ENCODE assay signal across 11 cellular contexts in genomic region chr2:41933585-41934322, GRCh38.
A peak's percentile ranks its signal among the peaks of the same experiment; 100 is the strongest.
DNase-seq lines count a peak whose midpoint lies in the region; ATAC-seq, FAIRE-seq and TF ChIP-seq lines count a peak whose summit lies in the region.
"Had no signal": no experiment of that assay in that cellular context is flagged by ENCODE, and none has a peak within 500 bp of the region (broad histone marks: within the 10 kb centered on the region; RNA-seq: fewer than 3 reads in every experiment).

No MANE protein-coding gene starts in this region.

- no peak overlapping the region for H3K4me3 ChIP-seq in breast epithelium
- no peak overlapping the region for H3K4me3 ChIP-seq in lower leg skin (ENCODE audit: low read depth, poor library complexity, severe bottlenecking)

- H3K27me3 ChIP-seq in breast epithelium = no peaks in the 10 kb centered on the region

- intact Hi-C loops in breast epithelium (cut with DNase I; ENCODE audit: low total_unique reads) = no loop called here
- intact Hi-C loops in lower leg skin (cut with DNase I; ENCODE audit: low total_unique reads) = no loop called here

- no peak for FAIRE-seq in urothelium cell line (lab: Jason Lieb, UNC)
- FAIRE-seq: GM18507 had no signal

- H3K36me3 ChIP-seq in breast epithelium = no peaks in the 10 kb centered on the region

- H3K9me3 ChIP-seq in breast epithelium = no peaks in the 10 kb centered on the region

- TF ChIP-seq CTCF in breast epithelium (IDR thresholded peaks at IDR 0.05) (no peak), lower leg skin (IDR thresholded peaks at IDR 0.05) (no peak)

- no peak for ATAC-seq in HG02870 (IDR thresholded peaks at IDR 0.05; ENCODE audit: unreplicated experiment)
- ATAC-seq: activated CD4-positive, alpha-beta T cell treated with anti-CD3 and anti-CD28 coated beads for 36 hours had no signal

- no peaks in the 10 kb centered on the region for H3K4me1 ChIP-seq in breast epithelium

- DNase-seq in HT1080 (ENCODE audit: low read depth) (peak; percentile 65), breast epithelium (ENCODE audit: low spot score in 2 of 2) (no peak), lower leg skin (ENCODE audit: low spot score in 2 of 2) (peak; percentile 43 to 68), urothelium cell line (ENCODE audit: low spot score) (peak; percentile 68), globus pallidus (ENCODE audit: low spot score) (no peak)
- DNase-seq in activated CD4-positive, alpha-beta T cell treated with anti-CD3 and anti-CD28 coated beads, Interleukin-2, amount 50 U/mL, for 1 hour = no peak
- DNase-seq: activated CD4-positive, alpha-beta T cell treated with anti-CD3 and anti-CD28 coated beads for 36 hours; effector memory CD4-positive, alpha-beta T cell; NCI-H2029 had no signal

- peak overlapping the region; percentile 54 to 85 for H3K27ac ChIP-seq in breast epithelium

- TF ChIP-seq POLR2A in breast epithelium (IDR thresholded peaks at IDR 0.05) (no peak), lower leg skin (IDR thresholded peaks at IDR 0.05) (no peak)

- 67 to 68% methylated on average over 8 of the region's 8 CpGs for WGBS in lower leg skin, 2 donors

Comparison
In these comparisons a context has a peak if more than half of its experiments do, and no peak if none do; other contexts are left out.
1. DNase-seq: peak in HT1080 (single experiment), lower leg skin (2 of 2) and urothelium cell line (single experiment); none in breast epithelium (0 of 2), activated CD4-positive, alpha-beta T cell treated with anti-CD3 and anti-CD28 coated beads, Interleukin-2, amount 50 U/mL, for 1 hour (single experiment) and globus pallidus (single experiment).